11 cellular contexts compared by ENCODE assay signal in genomic region chr3:50242371-50242770, GRCh38. TPM values are rescaled to one million over a fixed set of nuclear protein-coding genes. Genes with fewer than 3 reads are reported as not detected.
A peak's percentile ranks its signal among the peaks of the same experiment; 100 is the strongest.
DNase-seq lines count a peak whose midpoint lies in the region; ATAC-seq and TF ChIP-seq lines count a peak whose summit lies in the region.
"Had no signal": no experiment of that assay in that cellular context is flagged by ENCODE, and none has a peak within 500 bp of the region (broad histone marks: within the 10 kb centered on the region; RNA-seq: fewer than 3 reads in every experiment).

No MANE protein-coding gene starts in this region.

- H3K27me3 ChIP-seq in left lung (no peaks in the 10 kb centered on the region), stomach smooth muscle (ENCODE audit: control insufficient read depth in 1 of 2, insufficient read depth in 2 of 2, low read length in 2 of 2) (no peaks in the 10 kb centered on the region)
- H3K27me3 ChIP-seq: ovary had no signal

- ATAC-seq in left lung, result no peak
- no peak for ATAC-seq in GM18858 (IDR thresholded peaks at IDR 0.05; ENCODE audit: unreplicated experiment)
- no peak for ATAC-seq in HG03108 (IDR thresholded peaks at IDR 0.05; ENCODE audit: unreplicated experiment)

- intact Hi-C loops in activated CD4-positive, alpha-beta T cell treated with anti-CD3 and anti-CD28 coated beads, Interleukin-2, amount 10 ng/mL, durations not matched to agents 24 days and 14 days (cut with micrococcal nuclease), result loop anchor here (1.0 kb wide), 1 partner anchor 29 kb away; no protein-coding TSS in a partner anchor
- intact Hi-C loops in activated T-helper 2 cell treated with anti-CD3 and anti-CD28 coated beads, Interferon-gamma antibody, Interleukin-2, Interleukin-4, amounts not matched to agents 10 μg/mL and 5 μg/mL and 100 μg/mL, durations not matched to agents 14 hours and 24 hours and 36 hours (cut with micrococcal nuclease), result no loop called here
- intact Hi-C loops in left lung (cut with DNase I), result no loop called here

- DNase-seq in activated CD4-positive, alpha-beta T cell treated with anti-CD3 and anti-CD28 coated beads, Interleukin-2, amount 10 ng/mL, durations not matched to agents 24 days and 14 days, result no peak
- no peak for DNase-seq in activated CD4-positive, alpha-beta T cell treated with anti-CD3 and anti-CD28 coated beads for 48 hours
- DNase-seq in activated T-helper 2 cell treated with anti-CD3 and anti-CD28 coated beads, Interferon-gamma antibody, Interleukin-2, Interleukin-4, amounts not matched to agents 10 μg/mL and 5 μg/mL and 100 μg/mL, durations not matched to agents 14 hours and 24 hours and 36 hours (ENCODE audit: low spot score), result no peak
- DNase-seq in left lung, result no peak
- DNase-seq in iPS-NIHi11 (ENCODE audit: low spot score), result no peak
- DNase-seq: NCI-H1694, ovary had no signal

- H3K9me3 Mint-ChIP-seq in activated CD4-positive, alpha-beta T cell treated with anti-CD3 and anti-CD28 coated beads, Interleukin-2, amount 10 ng/mL, durations not matched to agents 24 days and 14 days, result no peaks in the 10 kb centered on the region
- H3K9me3 Mint-ChIP-seq in activated T-helper 2 cell treated with anti-CD3 and anti-CD28 coated beads, Interferon-gamma antibody, Interleukin-2, Interleukin-4, amounts not matched to agents 10 μg/mL and 5 μg/mL and 100 μg/mL, durations not matched to agents 14 hours and 24 hours and 36 hours, result no peaks in the 10 kb centered on the region

- no peak for TF ChIP-seq CTCF in left lung (IDR thresholded peaks at IDR 0.05)

- H3K36me3 ChIP-seq in left lung, result peaks cover 0 to 46% of the 10 kb centered on the region in 2 donors
- peaks cover 0 to 12% of the 10 kb centered on the region in 2 donors for H3K36me3 ChIP-seq in stomach smooth muscle (ENCODE audit: control insufficient read depth in 2 of 2, insufficient read depth in 2 of 2, low read length in 2 of 2)
- H3K36me3 ChIP-seq: ovary had no signal

- peak overlapping the region; percentile 95 for H3K27ac Mint-ChIP-seq in activated CD4-positive, alpha-beta T cell treated with anti-CD3 and anti-CD28 coated beads, Interleukin-2, amount 10 ng/mL, durations not matched to agents 24 days and 14 days
- peak overlapping the region; percentile 95 for H3K27ac Mint-ChIP-seq in activated T-helper 2 cell treated with anti-CD3 and anti-CD28 coated beads, Interferon-gamma antibody, Interleukin-2, Interleukin-4, amounts not matched to agents 10 μg/mL and 5 μg/mL and 100 μg/mL, durations not matched to agents 14 hours and 24 hours and 36 hours

- H3K9ac ChIP-seq in stomach smooth muscle (ENCODE audit: low read length in 2 of 2), result no peak overlapping the region

- H3K4me1 ChIP-seq in left lung, result peaks cover 68 to 93% of the 10 kb centered on the region in 2 donors
- H3K4me1 ChIP-seq in stomach smooth muscle (ENCODE audit: control insufficient read depth, insufficient read depth, low read length), result peaks cover 90% of the 10 kb centered on the region

- no peaks in the 10 kb centered on the region for H3K27me3 Mint-ChIP-seq in activated CD4-positive, alpha-beta T cell treated with anti-CD3 and anti-CD28 coated beads, Interleukin-2, amount 10 ng/mL, durations not matched to agents 24 days and 14 days
- H3K27me3 Mint-ChIP-seq in activated T-helper 2 cell treated with anti-CD3 and anti-CD28 coated beads, Interferon-gamma antibody, Interleukin-2, Interleukin-4, amounts not matched to agents 10 μg/mL and 5 μg/mL and 100 μg/mL, durations not matched to agents 14 hours and 24 hours and 36 hours (ENCODE audit: low read depth), result no peaks in the 10 kb centered on the region

- H3K9me3 ChIP-seq in left lung (no peaks in the 10 kb centered on the region), stomach smooth muscle (ENCODE audit: control insufficient read depth in 2 of 2, low read length in 2 of 2) (no peaks in the 10 kb centered on the region)
- H3K9me3 ChIP-seq: ovary had no signal

- H3K4me1 Mint-ChIP-seq in activated CD4-positive, alpha-beta T cell treated with anti-CD3 and anti-CD28 coated beads, Interleukin-2, amount 10 ng/mL, durations not matched to agents 24 days and 14 days, result peaks cover 71% of the 10 kb centered on the region
- peaks cover 73% of the 10 kb centered on the region for H3K4me1 Mint-ChIP-seq in activated T-helper 2 cell treated with anti-CD3 and anti-CD28 coated beads, Interferon-gamma antibody, Interleukin-2, Interleukin-4, amounts not matched to agents 10 μg/mL and 5 μg/mL and 100 μg/mL, durations not matched to agents 14 hours and 24 hours and 36 hours (ENCODE audit: low read depth)

- H3K4me3 ChIP-seq in left lung (peak overlapping the region in 1 of 2 donors; percentile 26), stomach smooth muscle (ENCODE audit: low read length in 2 of 2) (no peak overlapping the region)
- H3K4me3 ChIP-seq: ovary had no signal

- peak overlapping the region; percentile 78 for H3K4me3 Mint-ChIP-seq in activated CD4-positive, alpha-beta T cell treated with anti-CD3 and anti-CD28 coated beads, Interleukin-2, amount 10 ng/mL, durations not matched to agents 24 days and 14 days
- peak overlapping the region; percentile 69 for H3K4me3 Mint-ChIP-seq in activated T-helper 2 cell treated with anti-CD3 and anti-CD28 coated beads, Interferon-gamma antibody, Interleukin-2, Interleukin-4, amounts not matched to agents 10 μg/mL and 5 μg/mL and 100 μg/mL, durations not matched to agents 14 hours and 24 hours and 36 hours (ENCODE audit: low read depth)

- H3K27ac ChIP-seq in left lung (peak overlapping the region; percentile 88 to 98), stomach smooth muscle (ENCODE audit: low read length) (peak overlapping the region; percentile 62)
- H3K27ac ChIP-seq: VCaP had no signal

- peaks cover 24% of the 10 kb centered on the region for H3K36me3 Mint-ChIP-seq in activated CD4-positive, alpha-beta T cell treated with anti-CD3 and anti-CD28 coated beads, Interleukin-2, amount 10 ng/mL, durations not matched to agents 24 days and 14 days (ENCODE audit: low read depth)
- H3K36me3 Mint-ChIP-seq in activated T-helper 2 cell treated with anti-CD3 and anti-CD28 coated beads, Interferon-gamma antibody, Interleukin-2, Interleukin-4, amounts not matched to agents 10 μg/mL and 5 μg/mL and 100 μg/mL, durations not matched to agents 14 hours and 24 hours and 36 hours (ENCODE audit: low read depth), result peaks cover 46% of the 10 kb centered on the region

RNA-seq across cellular contexts. Expression of gene GNAI2, which starts 6.4 kb away (rescaled TPM):
- total RNA-seq in activated CD4-positive, alpha-beta T cell treated with anti-CD3 and anti-CD28 coated beads, Interleukin-2, amount 10 ng/mL, durations not matched to agents 24 days and 14 days, result 225 and 232 TPM in 2 replicates
- 267 and 269 TPM in 2 replicates for total RNA-seq in activated T-helper 2 cell treated with anti-CD3 and anti-CD28 coated beads, Interferon-gamma antibody, Interleukin-2, Interleukin-4, amounts not matched to agents 10 μg/mL and 5 μg/mL and 100 μg/mL, durations not matched to agents 14 hours and 24 hours and 36 hours
- 100 to 1,000 TPM; 266 to 381 TPM for total RNA-seq in left lung

RNA-seq across cellular contexts. Expression of gene SEMA3B, which starts 26.6 kb away (rescaled TPM):
- total RNA-seq in activated CD4-positive, alpha-beta T cell treated with anti-CD3 and anti-CD28 coated beads, Interleukin-2, amount 10 ng/mL, durations not matched to agents 24 days and 14 days, result 0.45 and 0.82 TPM in 2 replicates
- total RNA-seq in activated T-helper 2 cell treated with anti-CD3 and anti-CD28 coated beads, Interferon-gamma antibody, Interleukin-2, Interleukin-4, amounts not matched to agents 10 μg/mL and 5 μg/mL and 100 μg/mL, durations not matched to agents 14 hours and 24 hours and 36 hours, result 0.30 and 0.68 TPM in 2 replicates
- total RNA-seq in left lung, result 10 to 100 TPM; 56.8 to 92.7 TPM

RNA-seq across cellular contexts. Expression of gene LSMEM2, which starts 36.5 kb away (rescaled TPM):
- not detected in 2 replicates for total RNA-seq in activated CD4-positive, alpha-beta T cell treated with anti-CD3 and anti-CD28 coated beads, Interleukin-2, amount 10 ng/mL, durations not matched to agents 24 days and 14 days
- total RNA-seq in activated T-helper 2 cell treated with anti-CD3 and anti-CD28 coated beads, Interferon-gamma antibody, Interleukin-2, Interleukin-4, amounts not matched to agents 10 μg/mL and 5 μg/mL and 100 μg/mL, durations not matched to agents 14 hours and 24 hours and 36 hours, result not detected in 2 replicates
- total RNA-seq in left lung, result under 1 TPM in 1 of 2 donors, not detected in 1; 0.24 TPM

RNA-seq across cellular contexts. Expression of gene SLC38A3, which starts 37.3 kb away (rescaled TPM):
- not detected in 2 replicates for total RNA-seq in activated CD4-positive, alpha-beta T cell treated with anti-CD3 and anti-CD28 coated beads, Interleukin-2, amount 10 ng/mL, durations not matched to agents 24 days and 14 days
- not detected in 2 replicates for total RNA-seq in activated T-helper 2 cell treated with anti-CD3 and anti-CD28 coated beads, Interferon-gamma antibody, Interleukin-2, Interleukin-4, amounts not matched to agents 10 μg/mL and 5 μg/mL and 100 μg/mL, durations not matched to agents 14 hours and 24 hours and 36 hours
- total RNA-seq in left lung, result under 1 TPM in 1 of 2 donors, not detected in 1; 0.23 TPM

RNA-seq across cellular contexts. Expression of gene IFRD2, which starts 49.9 kb away (rescaled TPM):
- 231 and 233 TPM in 2 replicates for total RNA-seq in activated CD4-positive, alpha-beta T cell treated with anti-CD3 and anti-CD28 coated beads, Interleukin-2, amount 10 ng/mL, durations not matched to agents 24 days and 14 days
- 154 and 164 TPM in 2 replicates for total RNA-seq in activated T-helper 2 cell treated with anti-CD3 and anti-CD28 coated beads, Interferon-gamma antibody, Interleukin-2, Interleukin-4, amounts not matched to agents 10 μg/mL and 5 μg/mL and 100 μg/mL, durations not matched to agents 14 hours and 24 hours and 36 hours
- 100 to 1,000 TPM in 1 of 2 donors, 10 to 100 TPM in 1; 55.0 to 104 TPM for total RNA-seq in left lung

Comparison
In these comparisons a context has a peak if more than half of its experiments do, and no peak if none do; other contexts are left out.
1. RNA of gene SEMA3B, which starts 26.6 kb away (total RNA-seq): 56.8 to 92.7 TPM in left lung; 0.45 to 0.82 TPM in activated CD4-positive, alpha-beta T cell treated with anti-CD3 and anti-CD28 coated beads, Interleukin-2, amount 10 ng/mL, durations not matched to agents 24 days and 14 days and 0.30 to 0.68 TPM in activated T-helper 2 cell treated with anti-CD3 and anti-CD28 coated beads, Interferon-gamma antibody, Interleukin-2, Interleukin-4, amounts not matched to agents 10 μg/mL and 5 μg/mL and 100 μg/mL, durations not matched to agents 14 hours and 24 hours and 36 hours; every median in the first group is over 10 times any median in the second.